In the genomic region with DNA sequence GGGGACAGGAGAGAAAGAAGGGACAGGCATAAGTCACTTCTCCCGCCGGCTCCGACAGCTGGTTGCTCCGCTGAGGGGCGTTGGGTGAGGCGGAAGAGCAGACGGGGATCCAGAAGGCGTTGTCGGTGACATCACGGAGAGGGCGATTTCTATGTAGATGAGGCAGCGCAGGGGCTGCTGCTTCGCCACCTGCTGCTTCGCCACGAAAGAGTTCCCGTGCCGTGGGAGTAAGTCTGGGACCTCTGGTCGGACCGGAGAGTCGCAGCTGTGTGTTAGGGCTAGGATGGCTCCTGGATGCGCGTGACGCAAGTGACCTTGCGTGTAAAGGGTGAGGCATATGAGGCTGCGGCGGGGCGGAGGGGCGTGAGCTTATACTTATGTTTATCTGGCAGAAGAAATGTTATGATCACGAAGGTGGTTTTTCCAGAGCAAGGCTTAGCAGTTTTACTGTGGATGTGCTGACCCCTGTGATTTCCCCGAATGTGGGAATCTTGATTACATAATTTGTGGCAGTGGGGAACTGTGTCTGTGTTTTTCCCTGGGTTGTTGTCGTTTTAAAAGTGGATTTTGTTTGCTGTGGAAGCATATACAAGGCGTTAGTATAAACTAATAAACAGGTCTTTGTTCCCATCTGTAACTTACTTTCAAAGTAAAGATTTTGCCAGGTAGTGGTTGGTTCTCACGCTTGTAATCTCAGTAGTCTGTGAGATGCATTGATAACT, we compare ENCODE assay signal across 9 cellular contexts. TPM values are rescaled to one million over a fixed set of nuclear protein-coding genes. Genes with fewer than 3 reads are reported as not detected.
DNase-seq lines count a peak whose midpoint lies in the region; ATAC-seq and TF ChIP-seq lines count a peak whose summit lies in the region.
"Not testable (repeated sequence)": the region's sequence is repeated elsewhere in the genome, so short reads cannot be mapped to it uniquely, and the experiment has no call there.
"Had no signal": no experiment of that assay in that cellular context is flagged by ENCODE, and none has a peak within 500 bp of the region (broad histone marks: within the 10 kb centered on the region; RNA-seq: fewer than 3 reads in every experiment).

No MANE protein-coding gene starts in this region.

- DNase-seq in NCI-H1092 treated with DMSO at 0.1 percent for 48 hours (lab: John Stamatoyannopoulos, UW) (peak; percentile 5), T-helper 9 cell (peak; percentile 69), ascending aorta (ENCODE audit: low spot score in 2 of 2) (peak; percentile 43 to 80), right cardiac atrium (peak; percentile 67 to 78 (median 78)), posterior vena cava (ENCODE audit: low spot score) (peak; percentile 90)

- not testable (repeated sequence) for TF ChIP-seq CTCF in GM12875 (IDR thresholded peaks at IDR 0.05; ENCODE audit: borderline replicate concordance, insufficient read depth, low read depth, low read length); ascending aorta (IDR thresholded peaks at IDR 0.05)

- not testable (repeated sequence) for H3K9me3 ChIP-seq in ascending aorta; right cardiac atrium (ENCODE audit: control insufficient read depth, low read length); thymus (ENCODE audit: control insufficient read depth)

- not testable (repeated sequence) for H3K36me3 ChIP-seq in ascending aorta; thymus (ENCODE audit: control insufficient read depth, insufficient read depth)

- intact Hi-C loops in ascending aorta (cut with DNase I); right cardiac atrium (cut with DNase I); posterior vena cava (cut with DNase I): not testable (repeated sequence)

- ATAC-seq in HG02610 (IDR thresholded peaks at IDR 0.05; ENCODE audit: unreplicated experiment) (peak; percentile 73), right cardiac atrium (peak; percentile 92)

- H3K27ac ChIP-seq in ascending aorta = peak overlapping the region; percentile 61 to 66
- H3K27ac ChIP-seq in right cardiac atrium (ENCODE audit: low read length) = not testable (repeated sequence)
- H3K27ac ChIP-seq in thymus (ENCODE audit: low read depth) = peak overlapping the region; percentile 70

- not testable (repeated sequence) for H3K27me3 ChIP-seq in ascending aorta; right cardiac atrium (ENCODE audit: control insufficient read depth, insufficient read depth); thymus (ENCODE audit: control insufficient read depth, insufficient read depth)

- not testable (repeated sequence) for H3K4me1 ChIP-seq in ascending aorta; right cardiac atrium (ENCODE audit: control insufficient read depth, insufficient read depth, low read length); thymus (ENCODE audit: control insufficient read depth, insufficient read depth, low read length)

- 4% methylated on average over 32 of the region's 33 CpGs for WGBS in right cardiac atrium
- WGBS in thymus = 3% methylated on average over 32 of the region's 33 CpGs

- H3K4me3 ChIP-seq in GM12875 (ENCODE audit: low read depth, low read length) (peak overlapping the region; percentile 18), ascending aorta (peak overlapping the region; percentile 50 to 69), right cardiac atrium (ENCODE audit: low read length) (peak overlapping the region; percentile 39), thymus (ENCODE audit: low read length) (peak overlapping the region; percentile 20)

RNA-seq across cellular contexts. Expression of gene PPIAL4A, which starts 52.8 kb away (rescaled TPM):
- total RNA-seq in ascending aorta (not detected), right cardiac atrium (not detected), posterior vena cava (not detected)
- polyA plus RNA-seq in right cardiac atrium (not detected), thymus (not detected)
- total RNA-seq: T-helper 1 cell treated with Interleukin-12 subunit alpha and Interleukin-12 subunit beta and Interleukin-4 antibody, amounts not matched to agents 30 ng/mL and 1 ng/mL, for 36 hours had no signal

Comparison
In these comparisons a context has a peak if more than half of its experiments do, and no peak if none do; other contexts are left out.
1. DNase-seq: peak in every context shown above with its lines; median percentile 90 in posterior vena cava; 78 in right cardiac atrium; 69 in T-helper 9 cell; 62 in ascending aorta; 5 in NCI-H1092 treated with DMSO at 0.1 percent for 48 hours.